ENCODE assay signal across 13 cellular contexts in the genomic region with DNA sequence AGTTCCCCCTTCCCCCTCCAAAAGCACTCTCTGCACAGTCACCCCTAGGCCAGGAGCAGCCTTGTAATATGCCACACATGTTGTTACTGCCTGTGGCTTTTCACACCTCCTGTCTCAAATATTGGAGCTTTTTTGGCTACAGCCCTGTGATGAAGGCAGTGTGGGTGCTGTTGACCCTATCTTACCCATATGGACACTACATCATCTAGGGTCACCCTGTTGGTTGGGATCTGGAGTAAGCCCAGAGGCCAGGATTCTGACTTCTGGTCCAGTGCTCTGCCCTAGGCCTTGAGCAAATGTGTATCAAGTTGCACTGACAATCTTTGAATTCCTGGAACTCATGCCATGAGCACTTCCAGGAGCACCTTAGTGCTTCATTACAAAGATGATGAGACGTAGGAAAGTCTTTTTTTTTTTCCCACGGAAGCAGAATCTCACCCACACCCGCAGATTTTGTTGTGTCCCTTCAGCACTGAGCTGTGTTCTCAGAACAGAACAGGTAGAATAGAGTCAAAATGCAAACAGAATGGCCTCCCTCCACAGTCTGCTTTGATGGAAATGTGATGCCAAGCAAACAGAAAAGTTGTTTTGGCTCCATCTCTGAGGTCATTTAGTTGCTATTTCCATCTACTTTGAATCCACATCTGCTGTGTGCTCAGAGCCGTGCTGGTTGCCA. TPM values are rescaled to one million over a fixed set of nuclear protein-coding genes. Genes with fewer than 3 reads are reported as not detected.
A peak's percentile ranks its signal among the peaks of the same experiment; 100 is the strongest.
DNase-seq lines count a peak whose midpoint lies in the region; TF ChIP-seq lines count a peak whose summit lies in the region.
"Had no signal": no experiment of that assay in that cellular context is flagged by ENCODE, and none has a peak within 500 bp of the region (broad histone marks: within the 10 kb centered on the region; RNA-seq: fewer than 3 reads in every experiment).

No MANE protein-coding gene starts in this region.

- peaks cover 72% of the 10 kb centered on the region for H3K4me1 Mint-ChIP-seq in dendritic cell treated with granulocyte-macrophage colony-stimulating factor and Interleukin-4, amounts not matched to agents 40 ng/mL and 50 ng/mL, for 4 days (ENCODE audit: low read depth)

- no peaks in the 10 kb centered on the region for H3K27me3 Mint-ChIP-seq in dendritic cell treated with granulocyte-macrophage colony-stimulating factor and Interleukin-4, amounts not matched to agents 40 ng/mL and 50 ng/mL, for 4 days

- 71 to 88% (median 84%) methylated on average over 4 of the region's 4 CpGs for WGBS in spleen, 5 donors
- 49 to 68% methylated on average over 4 of the region's 4 CpGs for WGBS in lower leg skin, 2 donors

- CTCF ChIA-PET in OCI-LY7 (lab: Charles Lee; ENCODE audit: unreplicated experiment): interaction anchor here (0.6 kb wide), 1 partner anchor 83 kb away, joined by 4 read pairs; no protein-coding TSS in a partner anchor

- H3K4me1 ChIP-seq in OCI-LY7 (ENCODE audit: insufficient read depth, low read length, poor library complexity, severe bottlenecking) (peaks cover 78% of the 10 kb centered on the region), spleen (peaks cover 63 to 96% (median 82%) of the 10 kb centered on the region in 6 donors)

- peak overlapping the region; percentile 49 for H3K4me2 ChIP-seq in OCI-LY7 (ENCODE audit: low read length)
- H3K4me2 ChIP-seq: smooth muscle cell had no signal

- H3K9me2 ChIP-seq in OCI-LY7 (ENCODE audit: insufficient read depth, low read length): no peaks in the 10 kb centered on the region

- H3K27me3 ChIP-seq in spleen (replicated peaks in 1 of 7): no peaks in the 10 kb centered on the region

- H3K4me3 Mint-ChIP-seq in dendritic cell treated with granulocyte-macrophage colony-stimulating factor and Interleukin-4, amounts not matched to agents 40 ng/mL and 50 ng/mL, for 4 days: no peak overlapping the region

- DNase-seq in NCI-H2171 treated with DMSO at 0.1 percent for 48 hours (lab: John Stamatoyannopoulos, UW) (peak; percentile 15), NCI-H2171 (lab: John Stamatoyannopoulos, UW) (no peak), OCI-LY7 (ENCODE audit: low spot score) (no peak), spleen (peak; percentile 5), lower leg skin (ENCODE audit: low spot score in 2 of 2) (no peak), dedifferentiated amniotic fluid mesenchymal stem cell (ENCODE audit: extremely low spot score) (no peak), SK-N-DZ (ENCODE audit: low spot score) (no peak)
- DNase-seq: activated effector memory CD4-positive, alpha-beta T cell treated with Interleukin-2 at 50 U/mL for 16 hours; NCI-H1694 had no signal

- H4K20me1 ChIP-seq in OCI-LY7 (ENCODE audit: insufficient read depth, low read length): no peaks in the 10 kb centered on the region

- peak overlapping the region; percentile 35 for H3K27ac Mint-ChIP-seq in dendritic cell treated with granulocyte-macrophage colony-stimulating factor and Interleukin-4, amounts not matched to agents 40 ng/mL and 50 ng/mL, for 4 days

- H3K9me3 ChIP-seq in OCI-LY7 (ENCODE audit: low read length) (peaks cover 12% of the 10 kb centered on the region), spleen (peaks cover 0 to 7% (median 0%) of the 10 kb centered on the region in 8 donors)

- peaks cover 12% of the 10 kb centered on the region for H3K36me3 Mint-ChIP-seq in dendritic cell treated with granulocyte-macrophage colony-stimulating factor and Interleukin-4, amounts not matched to agents 40 ng/mL and 50 ng/mL, for 4 days (ENCODE audit: low read depth)

- no peak for TF ChIP-seq POLR2A in spleen (IDR thresholded peaks at IDR 0.05)
- no peak for TF ChIP-seq POLR2A in lower leg skin (IDR thresholded peaks at IDR 0.05)

- H3K27ac ChIP-seq in OCI-LY7 (ENCODE audit: low read depth, low read length, poor library complexity, severe bottlenecking) (peak overlapping the region; percentile 33), spleen (peak overlapping the region in 5 of 8 donors; percentile 22 to 93 (median 89))
- H3K27ac ChIP-seq: 22Rv1, SK-N-MC had no signal

- no TSS peak for BruUV-seq in OCI-LY7 (replicated peaks; lab: Mats Ljungman, UMichigan)

- intact Hi-C loops in OCI-LY7 (cut with micrococcal nuclease; ENCODE audit: unreplicated experiment) (no loop called here), spleen (cut with DNase I; ENCODE audit: low total_unique reads) (no loop called here), lower leg skin (cut with DNase I; ENCODE audit: low total_unique reads) (no loop called here)
- intact Hi-C loops in dendritic cell treated with granulocyte-macrophage colony-stimulating factor and Interleukin-4, amounts not matched to agents 40 ng/mL and 50 ng/mL, for 4 days (cut with micrococcal nuclease): loop anchor here (5.0 kb wide), 1 partner anchor 37 kb away; no protein-coding TSS in a partner anchor

- POLR2A ChIA-PET in OCI-LY7 (lab: Charles Lee): interaction anchor here (0.6 kb wide), 1 partner anchor 25 kb away, joined by 3 read pairs; no protein-coding TSS in a partner anchor

- H2AFZ ChIP-seq in OCI-LY7 (ENCODE audit: low read length): no peak overlapping the region

- H3K79me2 ChIP-seq in OCI-LY7 (ENCODE audit: insufficient read depth, low read depth, low read length): peaks cover 76% of the 10 kb centered on the region

- TF ChIP-seq CTCF in OCI-LY7 (conservative IDR thresholded peaks at IDR 0.05; ENCODE audit: low read length) (no peak), spleen (IDR thresholded peaks at IDR 0.05 in 8 of 11, conservative IDR thresholded peaks at IDR 0.05 in 3 of 11) (no peak), lower leg skin (IDR thresholded peaks at IDR 0.05) (no peak)

- peaks cover 12% of the 10 kb centered on the region for H3K9me3 Mint-ChIP-seq in dendritic cell treated with granulocyte-macrophage colony-stimulating factor and Interleukin-4, amounts not matched to agents 40 ng/mL and 50 ng/mL, for 4 days

- H3K4me3 ChIP-seq in OCI-LY7 (ENCODE audit: low read depth, low read length, poor library complexity, severe bottlenecking) (no peak overlapping the region), spleen (no peak overlapping the region), lower leg skin (ENCODE audit: low read depth, poor library complexity, severe bottlenecking) (no peak overlapping the region)
- H3K4me3 ChIP-seq: SK-N-MC, smooth muscle cell had no signal

- peaks cover 16% of the 10 kb centered on the region for H3K36me3 ChIP-seq in OCI-LY7 (ENCODE audit: insufficient read depth, low read length)
- H3K36me3 ChIP-seq in spleen: no peaks in the 10 kb centered on the region

RNA-seq across cellular contexts. Expression of gene SMAD3, which starts 49.6 kb away (rescaled TPM):
- 32.8 and 41.2 TPM in 2 replicates for total RNA-seq in OCI-LY7 (2014; rRNA removed; shearing (Covaris generic))
- total RNA-seq in OCI-LY7 (2022): 77.8 and 84.5 TPM in 2 replicates
- 10 to 100 TPM; 27.3 to 78.4 (median 47.5) TPM for total RNA-seq in spleen
- polyA plus RNA-seq in spleen: 1 to 10 TPM; 8.3 to 8.9 (median 8.6) TPM
- total RNA-seq in lower leg skin: 10 to 100 TPM; 25.9 to 69.4 (median 35.2) TPM
- polyA plus RNA-seq in SK-N-DZ (2014; cell fraction: cytosol; rRNA removed): 9.6 and 9.9 TPM in 2 replicates
- polyA plus RNA-seq in SK-N-DZ (2014; cell fraction: nucleus; rRNA removed): 9.2 and 14.6 TPM in 2 replicates

Comparison
In these comparisons a context has a peak if more than half of its experiments do, and no peak if none do; other contexts are left out.
1. DNase-seq: peak in NCI-H2171 treated with DMSO at 0.1 percent for 48 hours (single experiment) and spleen (single experiment); none in NCI-H2171 (single experiment), OCI-LY7 (single experiment), lower leg skin (0 of 2), dedifferentiated amniotic fluid mesenchymal stem cell (single experiment) and SK-N-DZ (single experiment).